In the genomic region with DNA sequence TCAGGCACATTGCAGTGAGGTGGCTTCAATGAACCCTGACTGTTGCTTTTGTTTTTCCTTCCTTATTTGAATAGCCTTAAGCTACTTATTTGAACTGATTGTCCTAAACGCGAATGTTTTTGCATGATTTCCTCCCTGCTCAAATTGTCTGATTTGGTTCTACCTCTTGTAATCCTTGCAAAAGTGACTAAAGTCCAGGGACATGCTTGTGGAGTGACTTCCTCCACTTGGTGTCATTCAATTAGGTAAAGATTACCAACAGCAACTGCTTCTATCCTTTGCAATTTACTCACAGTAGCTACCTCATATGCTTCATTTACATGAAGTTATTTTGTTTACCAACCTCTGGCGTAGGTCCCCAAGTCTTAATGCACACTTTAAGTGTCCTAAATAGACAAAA, we compare ENCODE assay signal across 8 cellular contexts.
"Had no signal": no experiment of that assay in that cellular context is flagged by ENCODE, and none has a peak within 500 bp of the region (broad histone marks: within the 10 kb centered on the region; RNA-seq: fewer than 3 reads in every experiment).

No MANE protein-coding gene starts in this region.

- H3K27me3 Mint-ChIP-seq: IgD-negative memory B cell had no signal

- H3K36me3 Mint-ChIP-seq: IgD-negative memory B cell had no signal

- H3K4me3 Mint-ChIP-seq: H9 had no signal

- H3K9ac ChIP-seq: GM23248 had no signal

- H3K4me3 ChIP-seq: GM23248 had no signal

- H2AFZ ChIP-seq: GM23248 had no signal

- H3K27ac ChIP-seq: GM23248 had no signal

- H3K27ac Mint-ChIP-seq: H9 had no signal

- H3K4me1 Mint-ChIP-seq: H9, IgD-negative memory B cell had no signal

- FAIRE-seq: H1, H54, HTR-8/SVneo had no signal

- DNase-seq: GM23248, H9, HCEC 1CT, KBM-7 had no signal

- H3K9me3 Mint-ChIP-seq: H9 had no signal
